Comparison of ENCODE assay signal across 32 cellular contexts in genomic region chr14:101755591-101756324, GRCh38.
"Had no signal": no experiment of that assay in that cellular context is flagged by ENCODE, and none has a peak within 500 bp of the region (broad histone marks: within the 10 kb centered on the region; RNA-seq: fewer than 3 reads in every experiment).

No MANE protein-coding gene starts in this region.

- H3K4me3 Mint-ChIP-seq: activated B cell treated with CpG ODN at 0.5 μM for 24 hours; activated CD4-positive, alpha-beta memory T cell treated with anti-CD3 and anti-CD28 coated beads, Interleukin-2, amount 10 ng/mL, durations not matched to agents 7 days and 5 days; activated CD8-positive, alpha-beta memory T cell treated with anti-CD3 and anti-CD28 coated beads, Interleukin-2, amount 10 ng/mL, durations not matched to agents 7 days and 5 days; activated naive CD8-positive, alpha-beta T cell treated with anti-CD3 and anti-CD28 coated beads for 36 hours; central memory CD8-positive, alpha-beta T cell; T-helper 1 cell treated with Interleukin-12 subunit alpha and Interleukin-12 subunit beta and Interleukin-4 antibody, amounts not matched to agents 30 μg/mL and 1 μg/mL, for 36 hours; T-helper 2 cell treated with Interferon-gamma antibody and Interleukin-4, amounts not matched to agents 5 μg/mL and 100 μg/mL, for 36 hours had no signal

- H3K9me3 Mint-ChIP-seq: central memory CD8-positive, alpha-beta T cell had no signal

- H3K4me3 ChIP-seq: SJCRH30, SK-N-MC had no signal

- FAIRE-seq: TTC549 had no signal

- H3K27me3 ChIP-seq: SJCRH30 had no signal

- H3K27ac ChIP-seq: brain microvascular endothelial cell, SJCRH30, SK-N-MC had no signal

- H3K27ac Mint-ChIP-seq: activated B cell treated with CpG ODN at 0.5 μM for 24 hours; activated CD4-positive, alpha-beta memory T cell treated with anti-CD3 and anti-CD28 coated beads, Interleukin-2, amount 10 ng/mL, durations not matched to agents 7 days and 5 days; activated CD8-positive, alpha-beta memory T cell treated with anti-CD3 and anti-CD28 coated beads, Interleukin-2, amount 10 ng/mL, durations not matched to agents 7 days and 5 days; activated naive CD8-positive, alpha-beta T cell treated with anti-CD3 and anti-CD28 coated beads for 36 hours; T-helper 1 cell treated with Interleukin-12 subunit alpha and Interleukin-12 subunit beta and Interleukin-4 antibody, amounts not matched to agents 30 μg/mL and 1 μg/mL, for 36 hours; T-helper 2 cell treated with Interferon-gamma antibody and Interleukin-4, amounts not matched to agents 5 μg/mL and 100 μg/mL, for 36 hours had no signal

- H3K36me3 ChIP-seq: brain microvascular endothelial cell, SJCRH30 had no signal

- H3K27me3 Mint-ChIP-seq: central memory CD8-positive, alpha-beta T cell had no signal

- H3K9me3 ChIP-seq: SJCRH30 had no signal

- DNase-seq: activated B cell treated with CpG ODN at 0.5 μM for 24 hours; activated CD4-positive, alpha-beta memory T cell treated with anti-CD3 and anti-CD28 coated beads, Interleukin-2, amount 10 ng/mL, durations not matched to agents 7 days and 5 days; activated CD4-positive, alpha-beta T cell treated with anti-CD3 and anti-CD28 coated beads for 1 hour; activated CD4-positive, alpha-beta T cell treated with anti-CD3 and anti-CD28 coated beads for 48 hours; activated CD8-positive, alpha-beta memory T cell treated with anti-CD3 and anti-CD28 coated beads for 24 hours; activated CD8-positive, alpha-beta memory T cell treated with anti-CD3 and anti-CD28 coated beads, Interleukin-2, amount 10 ng/mL, durations not matched to agents 7 days and 5 days; activated CD8-positive, alpha-beta memory T cell treated with anti-CD3 and anti-CD28 coated beads, Interleukin-2, amount 50 U/mL, for 48 hours; activated effector memory CD4-positive, alpha-beta T cell treated with Interleukin-2 at 50 U/mL for 16 hours; activated naive CD4-positive, alpha-beta T cell; activated naive CD4-positive, alpha-beta T cell treated with anti-CD3 and anti-CD28 coated beads, Interleukin-2, amount 50 U/mL, for 16 hours; activated naive CD8-positive, alpha-beta T cell treated with anti-CD3 and anti-CD28 coated beads for 36 hours; activated T-cell treated with anti-CD3 and anti-CD28 coated beads, Interleukin-2, amount 50 U/mL, for 48 hours; amniotic stem cell; brain microvascular endothelial cell; Karpas-422; NCI-H1105; NCI-H1417 treated with DMSO at 0.1 percent for 48 hours; NCI-H187 treated with DMSO at 0.1 percent for 48 hours; NCI-H2081; NCI-H2171 treated with DMSO at 0.1 percent for 48 hours; NCI-H2227 treated with DMSO at 0.1 percent for 48 hours; NCI-H446; NCI-H510A treated with DMSO at 0.1 percent for 48 hours; NCI-H526 treated with DMSO at 0.1 percent for 48 hours; NCI-H774; SHP77; SJCRH30 had no signal

- H3K36me3 Mint-ChIP-seq: activated naive CD8-positive, alpha-beta T cell treated with anti-CD3 and anti-CD28 coated beads for 36 hours had no signal
